In genomic region chr5:100828071-100828689, GRCh38 we compare ENCODE assay signal across 8 cellular contexts.
DNase-seq lines count a peak whose midpoint lies in the region; ATAC-seq and TF ChIP-seq lines count a peak whose summit lies in the region.

No MANE protein-coding gene starts in this region.

- 0 out of 2 replicates have a peak overlapping the region, but pooled peaks have one; percentile 11 for H3K4me2 ChIP-seq in BLaER1

- no peak for DNase-seq in activated T-helper 1 cell treated with anti-CD3 and anti-CD28 coated beads, Interleukin-12 subunit alpha, Interleukin-12 subunit beta, Interleukin-2, Interleukin-4 antibody, amounts not matched to agents 30 ng/mL and 10 ng/mL and 1 ng/mL, durations not matched to agents 14 hours and 24 hours and 36 hours (ENCODE audit: low spot score)
- DNase-seq in endothelial cell (ENCODE audit: low spot score) (no peak), NCI-H526 (lab: John Stamatoyannopoulos, UW) (no peak), NCI-H1417 treated with DMSO at 0.1 percent for 48 hours (lab: John Stamatoyannopoulos, UW) (no peak)

- H3K27me3 ChIP-seq in BLaER1 (no peaks in the 10 kb centered on the region), neuron (ENCODE audit: insufficient read depth, low read length) (no peaks in the 10 kb centered on the region)

- H3K9me3 Mint-ChIP-seq in activated T-helper 1 cell treated with anti-CD3 and anti-CD28 coated beads, Interleukin-12 subunit alpha, Interleukin-12 subunit beta, Interleukin-2, Interleukin-4 antibody, amounts not matched to agents 30 ng/mL and 10 ng/mL and 1 ng/mL, durations not matched to agents 14 hours and 24 hours and 36 hours: no peaks in the 10 kb centered on the region
- no peaks in the 10 kb centered on the region for H3K9me3 Mint-ChIP-seq in endothelial cell (ENCODE audit: unreplicated experiment)

- peaks cover 22% of the 10 kb centered on the region for H3K36me3 Mint-ChIP-seq in activated T-helper 1 cell treated with anti-CD3 and anti-CD28 coated beads, Interleukin-12 subunit alpha, Interleukin-12 subunit beta, Interleukin-2, Interleukin-4 antibody, amounts not matched to agents 30 ng/mL and 10 ng/mL and 1 ng/mL, durations not matched to agents 14 hours and 24 hours and 36 hours (ENCODE audit: low read depth)
- H3K36me3 Mint-ChIP-seq in endothelial cell (ENCODE audit: low read depth, unreplicated experiment): no peaks in the 10 kb centered on the region

- peak; percentile 57 for ATAC-seq in GM19025 (IDR thresholded peaks at IDR 0.05; ENCODE audit: low read depth, unreplicated experiment)
- ATAC-seq in HG03135 (IDR thresholded peaks at IDR 0.05; ENCODE audit: unreplicated experiment): peak; percentile 82

- H3K9me3 ChIP-seq in BLaER1 (no peaks in the 10 kb centered on the region), neuron (ENCODE audit: low read length) (no peaks in the 10 kb centered on the region)

- H2AFZ ChIP-seq in neuron (ENCODE audit: low read depth, low read length): peak overlapping the region; percentile 8

- H3K4me3 Mint-ChIP-seq in activated T-helper 1 cell treated with anti-CD3 and anti-CD28 coated beads, Interleukin-12 subunit alpha, Interleukin-12 subunit beta, Interleukin-2, Interleukin-4 antibody, amounts not matched to agents 30 ng/mL and 10 ng/mL and 1 ng/mL, durations not matched to agents 14 hours and 24 hours and 36 hours: no peak overlapping the region
- H3K4me3 Mint-ChIP-seq in endothelial cell (ENCODE audit: unreplicated experiment): no peak overlapping the region

- H3K9ac ChIP-seq in BLaER1: no peak overlapping the region

- peaks cover 34% of the 10 kb centered on the region; the same call in 1 of the 2 replicates for H3K36me3 ChIP-seq in BLaER1
- no peaks in the 10 kb centered on the region for H3K36me3 ChIP-seq in neuron (ENCODE audit: insufficient read depth, low read length)

- TF ChIP-seq CTCF in endothelial cell (IDR thresholded peaks at IDR 0.05; ENCODE audit: unreplicated experiment): no peak

- 0 out of 2 replicates have a peak overlapping the region, but pooled peaks have one; percentile 23 for H3K27ac ChIP-seq in BLaER1

- H3K4me1 Mint-ChIP-seq in activated T-helper 1 cell treated with anti-CD3 and anti-CD28 coated beads, Interleukin-12 subunit alpha, Interleukin-12 subunit beta, Interleukin-2, Interleukin-4 antibody, amounts not matched to agents 30 ng/mL and 10 ng/mL and 1 ng/mL, durations not matched to agents 14 hours and 24 hours and 36 hours (ENCODE audit: low read depth): peaks cover 43% of the 10 kb centered on the region
- H3K4me1 Mint-ChIP-seq in endothelial cell (ENCODE audit: unreplicated experiment): peaks cover 10% of the 10 kb centered on the region

- peak overlapping the region; percentile 31 for H3K27ac Mint-ChIP-seq in activated T-helper 1 cell treated with anti-CD3 and anti-CD28 coated beads, Interleukin-12 subunit alpha, Interleukin-12 subunit beta, Interleukin-2, Interleukin-4 antibody, amounts not matched to agents 30 ng/mL and 10 ng/mL and 1 ng/mL, durations not matched to agents 14 hours and 24 hours and 36 hours
- H3K27ac Mint-ChIP-seq in endothelial cell (ENCODE audit: unreplicated experiment): no peak overlapping the region

- H4K20me1 ChIP-seq in BLaER1: peaks cover 39% of the 10 kb centered on the region

- H3K27me3 Mint-ChIP-seq in activated T-helper 1 cell treated with anti-CD3 and anti-CD28 coated beads, Interleukin-12 subunit alpha, Interleukin-12 subunit beta, Interleukin-2, Interleukin-4 antibody, amounts not matched to agents 30 ng/mL and 10 ng/mL and 1 ng/mL, durations not matched to agents 14 hours and 24 hours and 36 hours (ENCODE audit: insufficient read depth): no peaks in the 10 kb centered on the region
- no peaks in the 10 kb centered on the region for H3K27me3 Mint-ChIP-seq in endothelial cell (ENCODE audit: unreplicated experiment)

- intact Hi-C loops in activated T-helper 1 cell treated with anti-CD3 and anti-CD28 coated beads, Interleukin-12 subunit alpha, Interleukin-12 subunit beta, Interleukin-2, Interleukin-4 antibody, amounts not matched to agents 30 ng/mL and 10 ng/mL and 1 ng/mL, durations not matched to agents 14 hours and 24 hours and 36 hours (cut with micrococcal nuclease): loop anchor here (10.0 kb wide), 1 partner anchor 53 kb away; no protein-coding TSS in a partner anchor

- H3K4me1 ChIP-seq in BLaER1: peaks cover 15% of the 10 kb centered on the region
- H3K4me1 ChIP-seq in neuron (ENCODE audit: insufficient read depth, low read length): peaks cover 23% of the 10 kb centered on the region

- H3K4me3 ChIP-seq in BLaER1 (no peak overlapping the region), neuron (ENCODE audit: low read length) (no peak overlapping the region)
